In the genomic region with DNA sequence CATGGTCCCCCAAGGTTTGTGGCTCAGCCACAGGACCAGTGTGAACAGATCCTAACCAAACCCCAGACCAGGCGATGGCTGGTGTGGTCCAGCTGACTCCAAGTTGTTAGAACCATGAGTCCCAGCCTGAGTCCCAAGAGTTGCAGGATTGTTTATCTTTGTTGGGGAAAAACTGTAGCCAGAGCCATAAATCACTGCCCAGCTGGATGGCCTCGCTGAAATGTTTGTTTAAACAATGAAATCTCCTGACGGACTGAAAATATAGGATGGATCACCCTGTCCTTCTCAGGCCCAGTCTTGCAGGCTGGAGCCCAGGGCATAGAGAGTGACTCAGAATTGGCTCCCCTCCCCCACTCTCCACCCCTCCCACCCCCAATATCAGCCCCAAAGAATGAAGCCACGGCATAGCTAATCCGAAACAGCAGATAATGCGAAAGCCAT, we compare ENCODE assay signal across 1 cellular context.
TF ChIP-seq lines count a peak whose summit lies in the region.

No MANE protein-coding gene starts in this region.

TF ChIP-seq in HepG2, 621 proteins besides CTCF, POLR2A, EP300 and RAD21 (continued from another document):
- TF ChIP-seq, protein P1, sequence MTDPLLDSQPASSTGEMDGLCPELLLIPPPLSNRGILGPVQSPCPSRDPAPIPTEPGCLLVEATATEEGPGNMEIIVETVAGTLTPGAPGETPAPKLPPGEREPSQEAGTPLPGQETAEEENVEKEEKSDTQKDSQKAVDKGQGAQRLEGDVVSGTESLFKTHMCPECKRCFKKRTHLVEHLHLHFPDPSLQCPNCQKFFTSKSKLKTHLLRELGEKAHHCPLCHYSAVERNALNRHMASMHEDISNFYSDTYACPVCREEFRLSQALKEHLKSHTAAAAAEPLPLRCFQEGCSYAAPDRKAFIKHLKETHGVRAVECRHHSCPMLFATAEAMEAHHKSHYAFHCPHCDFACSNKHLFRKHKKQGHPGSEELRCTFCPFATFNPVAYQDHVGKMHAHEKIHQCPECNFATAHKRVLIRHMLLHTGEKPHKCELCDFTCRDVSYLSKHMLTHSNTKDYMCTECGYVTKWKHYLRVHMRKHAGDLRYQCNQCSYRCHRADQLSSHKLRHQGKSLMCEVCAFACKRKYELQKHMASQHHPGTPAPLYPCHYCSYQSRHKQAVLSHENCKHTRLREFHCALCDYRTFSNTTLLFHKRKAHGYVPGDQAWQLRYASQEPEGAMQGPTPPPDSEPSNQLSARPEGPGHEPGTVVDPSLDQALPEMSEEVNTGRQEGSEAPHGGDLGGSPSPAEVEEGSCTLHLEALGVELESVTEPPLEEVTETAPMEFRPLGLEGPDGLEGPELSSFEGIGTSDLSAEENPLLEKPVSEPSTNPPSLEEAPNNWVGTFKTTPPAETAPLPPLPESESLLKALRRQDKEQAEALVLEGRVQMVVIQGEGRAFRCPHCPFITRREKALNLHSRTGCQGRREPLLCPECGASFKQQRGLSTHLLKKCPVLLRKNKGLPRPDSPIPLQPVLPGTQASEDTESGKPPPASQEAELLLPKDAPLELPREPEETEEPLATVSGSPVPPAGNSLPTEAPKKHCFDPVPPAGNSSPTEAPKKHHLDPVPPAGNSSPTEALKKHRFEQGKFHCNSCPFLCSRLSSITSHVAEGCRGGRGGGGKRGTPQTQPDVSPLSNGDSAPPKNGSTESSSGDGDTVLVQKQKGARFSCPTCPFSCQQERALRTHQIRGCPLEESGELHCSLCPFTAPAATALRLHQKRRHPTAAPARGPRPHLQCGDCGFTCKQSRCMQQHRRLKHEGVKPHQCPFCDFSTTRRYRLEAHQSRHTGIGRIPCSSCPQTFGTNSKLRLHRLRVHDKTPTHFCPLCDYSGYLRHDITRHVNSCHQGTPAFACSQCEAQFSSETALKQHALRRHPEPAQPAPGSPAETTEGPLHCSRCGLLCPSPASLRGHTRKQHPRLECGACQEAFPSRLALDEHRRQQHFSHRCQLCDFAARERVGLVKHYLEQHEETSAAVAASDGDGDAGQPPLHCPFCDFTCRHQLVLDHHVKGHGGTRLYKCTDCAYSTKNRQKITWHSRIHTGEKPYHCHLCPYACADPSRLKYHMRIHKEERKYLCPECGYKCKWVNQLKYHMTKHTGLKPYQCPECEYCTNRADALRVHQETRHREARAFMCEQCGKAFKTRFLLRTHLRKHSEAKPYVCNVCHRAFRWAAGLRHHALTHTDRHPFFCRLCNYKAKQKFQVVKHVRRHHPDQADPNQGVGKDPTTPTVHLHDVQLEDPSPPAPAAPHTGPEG (CRISPR knock-in tag; IDR thresholded peaks at IDR 0.05) = no peak
- TF ChIP-seq FIP1L1 (IDR thresholded peaks at IDR 0.05; ENCODE audit: borderline replicate concordance, insufficient read depth, low read depth, low read length) (no peak), ZNF737 (CRISPR knock-in tag; IDR thresholded peaks at IDR 0.05; ENCODE audit: borderline replicate concordance) (no peak), BHLHE40 (IDR thresholded peaks at IDR 0.05; ENCODE audit: low read length) (no peak), ZNF354B (CRISPR knock-in tag; IDR thresholded peaks at IDR 0.05) (no peak), PRMT3 (CRISPR knock-in tag; IDR thresholded peaks at IDR 0.05; ENCODE audit: borderline replicate concordance, low read depth) (no peak), ZC3H13 (CRISPR knock-in tag; IDR thresholded peaks at IDR 0.05) (no peak), AHR (CRISPR knock-in tag; IDR thresholded peaks at IDR 0.05) (no peak), THYN1 (CRISPR knock-in tag; IDR thresholded peaks at IDR 0.05; ENCODE audit: borderline replicate concordance, low read depth) (no peak), ZNF138 (CRISPR knock-in tag; IDR thresholded peaks at IDR 0.05; ENCODE audit: low read depth) (no peak), KLF9 (CRISPR knock-in tag; IDR thresholded peaks at IDR 0.05; ENCODE audit: low read depth) (no peak), ARNT2 (CRISPR knock-in tag; IDR thresholded peaks at IDR 0.05; ENCODE audit: low read depth) (no peak), ZNF333 (CRISPR knock-in tag; IDR thresholded peaks at IDR 0.05; ENCODE audit: borderline replicate concordance) (no peak), NBN (conservative IDR thresholded peaks at IDR 0.05) (no peak), ZNF841 (CRISPR knock-in tag; IDR thresholded peaks at IDR 0.05; ENCODE audit: borderline replicate concordance) (no peak), SRSF4 (IDR thresholded peaks at IDR 0.05; ENCODE audit: low read depth, low read length, poor library complexity, severe bottlenecking) (no peak), LCORL (IDR thresholded peaks at IDR 0.05) (no peak), LCORL (CRISPR knock-in tag; IDR thresholded peaks at IDR 0.05) (no peak), ZSCAN12 (CRISPR knock-in tag; IDR thresholded peaks at IDR 0.05) (no peak), TP53 (CRISPR knock-in tag; conservative IDR thresholded peaks at IDR 0.05) (no peak), ZSCAN9 (CRISPR knock-in tag; IDR thresholded peaks at IDR 0.05; ENCODE audit: borderline replicate concordance) (no peak), ZNF501 (CRISPR knock-in tag; IDR thresholded peaks at IDR 0.05) (no peak), ZNF550 (CRISPR knock-in tag; IDR thresholded peaks at IDR 0.05; ENCODE audit: borderline replicate concordance) (no peak), MIXL1 (CRISPR knock-in tag; IDR thresholded peaks at IDR 0.05) (no peak), ZFYVE20 (CRISPR knock-in tag; IDR thresholded peaks at IDR 0.05; ENCODE audit: borderline replicate concordance, low read depth) (no peak), U2AF1 (optimal IDR thresholded peaks at IDR 0.05; ENCODE audit: low read depth, low read length) (no peak), SP1 (IDR thresholded peaks at IDR 0.05) (no peak), SP1 (CRISPR knock-in tag; IDR thresholded peaks at IDR 0.05) (no peak), IRX3 (CRISPR knock-in tag; IDR thresholded peaks at IDR 0.05; ENCODE audit: borderline replicate concordance, low read depth) (no peak)
- TF ChIP-seq, protein P2, sequence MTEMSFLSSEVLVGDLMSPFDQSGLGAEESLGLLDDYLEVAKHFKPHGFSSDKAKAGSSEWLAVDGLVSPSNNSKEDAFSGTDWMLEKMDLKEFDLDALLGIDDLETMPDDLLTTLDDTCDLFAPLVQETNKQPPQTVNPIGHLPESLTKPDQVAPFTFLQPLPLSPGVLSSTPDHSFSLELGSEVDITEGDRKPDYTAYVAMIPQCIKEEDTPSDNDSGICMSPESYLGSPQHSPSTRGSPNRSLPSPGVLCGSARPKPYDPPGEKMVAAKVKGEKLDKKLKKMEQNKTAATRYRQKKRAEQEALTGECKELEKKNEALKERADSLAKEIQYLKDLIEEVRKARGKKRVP (CRISPR knock-in tag; IDR thresholded peaks at IDR 0.05) = no peak
- TF ChIP-seq, protein P3, sequence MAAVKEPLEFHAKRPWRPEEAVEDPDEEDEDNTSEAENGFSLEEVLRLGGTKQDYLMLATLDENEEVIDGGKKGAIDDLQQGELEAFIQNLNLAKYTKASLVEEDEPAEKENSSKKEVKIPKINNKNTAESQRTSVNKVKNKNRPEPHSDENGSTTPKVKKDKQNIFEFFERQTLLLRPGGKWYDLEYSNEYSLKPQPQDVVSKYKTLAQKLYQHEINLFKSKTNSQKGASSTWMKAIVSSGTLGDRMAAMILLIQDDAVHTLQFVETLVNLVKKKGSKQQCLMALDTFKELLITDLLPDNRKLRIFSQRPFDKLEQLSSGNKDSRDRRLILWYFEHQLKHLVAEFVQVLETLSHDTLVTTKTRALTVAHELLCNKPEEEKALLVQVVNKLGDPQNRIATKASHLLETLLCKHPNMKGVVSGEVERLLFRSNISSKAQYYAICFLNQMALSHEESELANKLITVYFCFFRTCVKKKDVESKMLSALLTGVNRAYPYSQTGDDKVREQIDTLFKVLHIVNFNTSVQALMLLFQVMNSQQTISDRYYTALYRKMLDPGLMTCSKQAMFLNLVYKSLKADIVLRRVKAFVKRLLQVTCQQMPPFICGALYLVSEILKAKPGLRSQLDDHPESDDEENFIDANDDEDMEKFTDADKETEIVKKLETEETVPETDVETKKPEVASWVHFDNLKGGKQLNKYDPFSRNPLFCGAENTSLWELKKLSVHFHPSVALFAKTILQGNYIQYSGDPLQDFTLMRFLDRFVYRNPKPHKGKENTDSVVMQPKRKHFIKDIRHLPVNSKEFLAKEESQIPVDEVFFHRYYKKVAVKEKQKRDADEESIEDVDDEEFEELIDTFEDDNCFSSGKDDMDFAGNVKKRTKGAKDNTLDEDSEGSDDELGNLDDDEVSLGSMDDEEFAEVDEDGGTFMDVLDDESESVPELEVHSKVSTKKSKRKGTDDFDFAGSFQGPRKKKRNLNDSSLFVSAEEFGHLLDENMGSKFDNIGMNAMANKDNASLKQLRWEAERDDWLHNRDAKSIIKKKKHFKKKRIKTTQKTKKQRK (IDR thresholded peaks at IDR 0.05; ENCODE audit: low read length) = no peak
- TF ChIP-seq, protein P4, sequence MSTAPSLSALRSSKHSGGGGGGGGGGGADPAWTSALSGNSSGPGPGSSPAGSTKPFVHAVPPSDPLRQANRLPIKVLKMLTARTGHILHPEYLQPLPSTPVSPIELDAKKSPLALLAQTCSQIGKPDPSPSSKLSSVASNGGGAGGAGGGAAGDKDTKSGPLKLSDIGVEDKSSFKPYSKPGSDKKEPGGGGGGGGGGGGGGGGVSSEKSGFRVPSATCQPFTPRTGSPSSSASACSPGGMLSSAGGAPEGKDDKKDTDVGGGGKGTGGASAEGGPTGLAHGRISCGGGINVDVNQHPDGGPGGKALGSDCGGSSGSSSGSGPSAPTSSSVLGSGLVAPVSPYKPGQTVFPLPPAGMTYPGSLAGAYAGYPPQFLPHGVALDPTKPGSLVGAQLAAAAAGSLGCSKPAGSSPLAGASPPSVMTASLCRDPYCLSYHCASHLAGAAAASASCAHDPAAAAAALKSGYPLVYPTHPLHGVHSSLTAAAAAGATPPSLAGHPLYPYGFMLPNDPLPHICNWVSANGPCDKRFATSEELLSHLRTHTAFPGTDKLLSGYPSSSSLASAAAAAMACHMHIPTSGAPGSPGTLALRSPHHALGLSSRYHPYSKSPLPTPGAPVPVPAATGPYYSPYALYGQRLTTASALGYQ (CRISPR knock-in tag; IDR thresholded peaks at IDR 0.05) = no peak
- TF ChIP-seq, protein P5, sequence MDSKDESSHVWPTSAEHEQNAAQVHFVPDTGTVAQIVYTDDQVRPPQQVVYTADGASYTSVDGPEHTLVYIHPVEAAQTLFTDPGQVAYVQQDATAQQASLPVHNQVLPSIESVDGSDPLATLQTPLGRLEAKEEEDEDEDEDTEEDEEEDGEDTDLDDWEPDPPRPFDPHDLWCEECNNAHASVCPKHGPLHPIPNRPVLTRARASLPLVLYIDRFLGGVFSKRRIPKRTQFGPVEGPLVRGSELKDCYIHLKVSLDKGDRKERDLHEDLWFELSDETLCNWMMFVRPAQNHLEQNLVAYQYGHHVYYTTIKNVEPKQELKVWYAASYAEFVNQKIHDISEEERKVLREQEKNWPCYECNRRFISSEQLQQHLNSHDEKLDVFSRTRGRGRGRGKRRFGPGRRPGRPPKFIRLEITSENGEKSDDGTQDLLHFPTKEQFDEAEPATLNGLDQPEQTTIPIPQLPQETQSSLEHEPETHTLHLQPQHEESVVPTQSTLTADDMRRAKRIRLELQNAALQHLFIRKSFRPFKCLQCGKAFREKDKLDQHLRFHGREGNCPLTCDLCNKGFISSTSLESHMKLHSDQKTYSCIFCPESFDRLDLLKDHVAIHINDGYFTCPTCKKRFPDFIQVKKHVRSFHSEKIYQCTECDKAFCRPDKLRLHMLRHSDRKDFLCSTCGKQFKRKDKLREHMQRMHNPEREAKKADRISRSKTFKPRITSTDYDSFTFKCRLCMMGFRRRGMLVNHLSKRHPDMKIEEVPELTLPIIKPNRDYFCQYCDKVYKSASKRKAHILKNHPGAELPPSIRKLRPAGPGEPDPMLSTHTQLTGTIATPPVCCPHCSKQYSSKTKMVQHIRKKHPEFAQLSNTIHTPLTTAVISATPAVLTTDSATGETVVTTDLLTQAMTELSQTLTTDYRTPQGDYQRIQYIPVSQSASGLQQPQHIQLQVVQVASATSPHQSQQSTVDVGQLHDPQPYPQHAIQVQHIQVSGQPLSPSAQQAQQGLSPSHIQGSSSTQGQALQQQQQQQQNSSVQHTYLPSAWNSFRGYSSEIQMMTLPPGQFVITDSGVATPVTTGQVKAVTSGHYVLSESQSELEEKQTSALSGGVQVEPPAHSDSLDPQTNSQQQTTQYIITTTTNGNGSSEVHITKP (CRISPR knock-in tag; IDR thresholded peaks at IDR 0.05; ENCODE audit: low read depth) = no peak
